In genomic region chr7:138194567-138194966, GRCh38 we compare ENCODE assay signal across 15 cellular contexts.
"Had no signal": no experiment of that assay in that cellular context is flagged by ENCODE, and none has a peak within 500 bp of the region (broad histone marks: within the 10 kb centered on the region; RNA-seq: fewer than 3 reads in every experiment).

No MANE protein-coding gene starts in this region.

- H3K36me3 Mint-ChIP-seq: naive thymus-derived CD8-positive, alpha-beta T cell; stimulated activated effector memory CD8-positive, alpha-beta T cell treated with anti-CD3 and anti-CD28 coated beads, Interleukin-12 subunit alpha, Interleukin-12 subunit beta, amount 100 ng/mL, for 72 hours had no signal

- DNase-seq: cerebellar nuclear complex; effector memory CD8-positive, alpha-beta T cell; foreskin keratinocyte; hippocampal formation; left colon; mammary epithelial cell; mucosa of descending colon; naive thymus-derived CD8-positive, alpha-beta T cell; right cardiac atrium; stimulated activated CD4-positive, alpha-beta T cell treated with anti-CD3 and anti-CD28 coated beads, Interleukin-4, amount 100 ng/mL, for 1 hour; stimulated activated CD8-positive, alpha-beta memory T cell treated with anti-CD3 and anti-CD28 coated beads, Interleukin-4, amount 100 ng/mL, for 48 hours; stimulated activated naive CD8-positive, alpha-beta T cell treated with anti-CD3 and anti-CD28 coated beads, Interleukin-15, Interleukin-2, amounts not matched to agents 100 U/mL and 50 U/mL, for 24 hours; tibial artery had no signal

- ATAC-seq: effector memory CD8-positive, alpha-beta T cell; foreskin keratinocyte; left colon; mucosa of descending colon; naive thymus-derived CD8-positive, alpha-beta T cell; right cardiac atrium; stimulated activated naive CD8-positive, alpha-beta T cell treated with anti-CD3 and anti-CD28 coated beads, Interleukin-15, Interleukin-2, amounts not matched to agents 100 U/mL and 50 U/mL, for 24 hours had no signal

- H3K4me3 ChIP-seq: mucosa of descending colon, tibial artery had no signal

- H3K4me3 Mint-ChIP-seq: dendritic cell treated with granulocyte-macrophage colony-stimulating factor and Interleukin-4, amounts not matched to agents 40 ng/mL and 50 ng/mL, for 4 days; effector memory CD8-positive, alpha-beta T cell; naive thymus-derived CD8-positive, alpha-beta T cell; stimulated activated effector memory CD8-positive, alpha-beta T cell treated with anti-CD3 and anti-CD28 coated beads, Interleukin-12 subunit alpha, Interleukin-12 subunit beta, amount 100 ng/mL, for 72 hours had no signal

- H3K4me1 Mint-ChIP-seq: stimulated activated effector memory CD8-positive, alpha-beta T cell treated with anti-CD3 and anti-CD28 coated beads, Interleukin-12 subunit alpha, Interleukin-12 subunit beta, amount 100 ng/mL, for 72 hours had no signal

- H3K27ac Mint-ChIP-seq: effector memory CD8-positive, alpha-beta T cell; naive thymus-derived CD8-positive, alpha-beta T cell; stimulated activated effector memory CD8-positive, alpha-beta T cell treated with anti-CD3 and anti-CD28 coated beads, Interleukin-12 subunit alpha, Interleukin-12 subunit beta, amount 100 ng/mL, for 72 hours had no signal

- H3K27ac ChIP-seq: foreskin keratinocyte, tibial artery had no signal

- H3K9me3 Mint-ChIP-seq: effector memory CD8-positive, alpha-beta T cell; stimulated activated effector memory CD8-positive, alpha-beta T cell treated with anti-CD3 and anti-CD28 coated beads, Interleukin-12 subunit alpha, Interleukin-12 subunit beta, amount 100 ng/mL, for 72 hours had no signal

- H3K9me3 ChIP-seq: mucosa of descending colon, tibial artery had no signal

- H3K27me3 ChIP-seq: foreskin keratinocyte, tibial artery had no signal

- H3K4me1 ChIP-seq: foreskin keratinocyte, tibial artery had no signal

- H3K27me3 Mint-ChIP-seq: dendritic cell treated with granulocyte-macrophage colony-stimulating factor and Interleukin-4, amounts not matched to agents 40 ng/mL and 50 ng/mL, for 4 days had no signal

- H3K36me3 ChIP-seq: tibial artery had no signal
